Comparison of ENCODE assay signal across 1 cellular context in the genomic region with DNA sequence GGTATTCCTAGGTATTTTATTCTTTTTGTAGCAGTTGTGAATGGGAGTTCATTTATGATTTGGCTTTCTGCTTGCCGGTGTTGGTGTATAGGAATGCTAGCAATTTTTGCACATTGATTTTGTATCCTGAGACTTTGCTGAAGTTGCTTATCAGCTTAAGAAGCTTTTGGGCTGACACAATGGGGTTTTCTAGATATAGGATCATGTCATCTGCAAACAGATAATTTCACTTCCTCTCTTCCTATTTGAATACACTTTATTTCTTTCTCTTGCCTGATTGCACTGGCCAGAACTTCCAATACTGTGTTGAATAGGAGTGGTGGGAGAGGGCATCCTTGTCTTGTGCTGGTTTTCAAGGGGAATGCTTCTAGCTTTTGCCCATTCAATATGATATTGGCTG.
TF ChIP-seq lines count a peak whose summit lies in the region.

No MANE protein-coding gene starts in this region.

TF ChIP-seq in GM12878, 131 proteins besides CTCF, POLR2A, EP300 and RAD21:
- TF ChIP-seq EED (IDR thresholded peaks at IDR 0.05; ENCODE audit: low read depth) = peak; percentile 34; the same call in 1 of the 2 replicates
- TF ChIP-seq IKZF2 (IDR thresholded peaks at IDR 0.05) = peak; percentile 44 to 48; a peak in 2 of 4 replicates
- 0 out of 2 replicates have a peak, but pooled peaks have one; percentile 21 for TF ChIP-seq JUNB (IDR thresholded peaks at IDR 0.05)
- peak; percentile 71 for TF ChIP-seq SPI1 (IDR thresholded peaks at IDR 0.05; ENCODE audit: borderline replicate concordance, insufficient read depth, low read depth, low read length)
- TF ChIP-seq ATF7 (IDR thresholded peaks at IDR 0.05; ENCODE audit: low read depth) = peak; percentile 63
